ENCODE assay signal across 9 cellular contexts in genomic region chr19:43562698-43563241, GRCh38. TPM values are rescaled to one million over a fixed set of nuclear protein-coding genes. Genes with fewer than 3 reads are reported as not detected.
DNase-seq lines count a peak whose midpoint lies in the region; ATAC-seq lines count a peak whose summit lies in the region.
"Had no signal": no experiment of that assay in that cellular context is flagged by ENCODE, and none has a peak within 500 bp of the region (broad histone marks: within the 10 kb centered on the region; RNA-seq: fewer than 3 reads in every experiment).

No MANE protein-coding gene starts in this region.

- H3K9me3 Mint-ChIP-seq in activated CD4-positive, alpha-beta T cell treated with anti-CD3 and anti-CD28 coated beads for 36 hours (ENCODE audit: low read depth) = no peaks in the 10 kb centered on the region

- POLR2A ChIA-PET in activated CD4-positive, alpha-beta T cell treated with anti-CD3 and anti-CD28 coated beads for 36 hours (lab: Charles Lee) = interaction anchor here (1.0 kb wide), 1 partner anchor 33 kb away, joined by 4 read pairs; the partner anchor contains the start of gene IRGQ

- H3K27me3 Mint-ChIP-seq in activated CD4-positive, alpha-beta T cell treated with anti-CD3 and anti-CD28 coated beads for 36 hours = no peaks in the 10 kb centered on the region

- CTCF ChIA-PET in activated CD4-positive, alpha-beta T cell treated with anti-CD3 and anti-CD28 coated beads for 36 hours (lab: Charles Lee) = interaction anchor here (0.7 to 1.5 kb wide), 2 partner anchors 32 kb away, joined by 3 to 4 read pairs; no protein-coding TSS in a partner anchor

- peak; percentile 85 for DNase-seq in CD1c-positive myeloid dendritic cell (ENCODE audit: extremely low spot score)
- DNase-seq in NCI-H1694 treated with DMSO at 0.1 percent for 48 hours (lab: John Stamatoyannopoulos, UW) = peak; percentile 60
- peak; percentile 82 for DNase-seq in activated CD4-positive, alpha-beta T cell treated with anti-CD3 and anti-CD28 coated beads for 36 hours
- DNase-seq in cerebellar cortex (ENCODE audit: low spot score) = peak; percentile 94
- DNase-seq in middle frontal gyrus (ENCODE audit: extremely low spot score, low spot score) = peak; percentile 82
- peak; percentile 65 to 75 for DNase-seq in stimulated activated CD8-positive, alpha-beta memory T cell treated with anti-CD3 and anti-CD28 coated beads, Interleukin-7, amount 100 ng/mL, for 4 hours (ENCODE audit: low read depth in 2 of 2)

- H3K36me3 Mint-ChIP-seq in activated CD4-positive, alpha-beta T cell treated with anti-CD3 and anti-CD28 coated beads for 36 hours (ENCODE audit: low read depth) = peaks cover 27% of the 10 kb centered on the region

- ATAC-seq in GM21529 (IDR thresholded peaks at IDR 0.05; ENCODE audit: unreplicated experiment) = peak; percentile 58
- peak; percentile 90 for ATAC-seq in activated CD4-positive, alpha-beta T cell treated with anti-CD3 and anti-CD28 coated beads for 36 hours
- no peak for ATAC-seq in HG02571 (IDR thresholded peaks at IDR 0.05; ENCODE audit: unreplicated experiment)

- H3K4me3 Mint-ChIP-seq in activated CD4-positive, alpha-beta T cell treated with anti-CD3 and anti-CD28 coated beads for 36 hours = no peak overlapping the region

- intact Hi-C loops in activated CD4-positive, alpha-beta T cell treated with anti-CD3 and anti-CD28 coated beads for 36 hours (cut with DNase I, micrococcal nuclease) = loop anchor here (1.0 to 2.0 kb wide), 4 partner anchors 13 to 36 kb away; partner anchors contain the start of genes ETHE1 (in 2 of the 2), IRGQ (in 1 of the 2), PINLYP (in 1 of the 2) and XRCC1 (in 1 of the 2)

- H3K4me1 Mint-ChIP-seq in activated CD4-positive, alpha-beta T cell treated with anti-CD3 and anti-CD28 coated beads for 36 hours = peaks cover 46% of the 10 kb centered on the region

- H3K27ac Mint-ChIP-seq in activated CD4-positive, alpha-beta T cell treated with anti-CD3 and anti-CD28 coated beads for 36 hours = peak overlapping the region; percentile 94

RNA-seq across cellular contexts. Expression of gene XRCC1, which starts 12.6 kb away (rescaled TPM):
- total RNA-seq in activated CD4-positive, alpha-beta T cell treated with anti-CD3 and anti-CD28 coated beads for 36 hours = 10 to 100 TPM; 31.6 to 40.0 TPM

RNA-seq across cellular contexts. Expression of gene PINLYP, which starts 12.8 kb away (rescaled TPM):
- total RNA-seq in activated CD4-positive, alpha-beta T cell treated with anti-CD3 and anti-CD28 coated beads for 36 hours = 1 to 10 TPM; 3.5 to 3.6 TPM

RNA-seq across cellular contexts. Expression of gene ZNF575, which starts 29.8 kb away (rescaled TPM):
- total RNA-seq in activated CD4-positive, alpha-beta T cell treated with anti-CD3 and anti-CD28 coated beads for 36 hours = 1 to 10 TPM; 3.4 to 4.3 TPM
- total RNA-seq: H1 had no signal

RNA-seq across cellular contexts. Expression of gene IRGQ, which starts 33.2 kb away (rescaled TPM):
- 10 to 100 TPM; 11.1 to 16.4 TPM for total RNA-seq in activated CD4-positive, alpha-beta T cell treated with anti-CD3 and anti-CD28 coated beads for 36 hours

RNA-seq across cellular contexts. Expression of gene ZNF576, which starts 33.6 kb away (rescaled TPM):
- 10 to 100 TPM; 11.6 to 14.3 TPM for total RNA-seq in activated CD4-positive, alpha-beta T cell treated with anti-CD3 and anti-CD28 coated beads for 36 hours
